In genomic region chr6:38508894-38509293, GRCh38 we compare ENCODE assay signal across 11 cellular contexts.
A peak's percentile ranks its signal among the peaks of the same experiment; 100 is the strongest.
DNase-seq lines count a peak whose midpoint lies in the region; ATAC-seq, FAIRE-seq and TF ChIP-seq lines count a peak whose summit lies in the region.
"Had no signal": no experiment of that assay in that cellular context is flagged by ENCODE, and none has a peak within 500 bp of the region (broad histone marks: within the 10 kb centered on the region; RNA-seq: fewer than 3 reads in every experiment).

No MANE protein-coding gene starts in this region.

- no peaks in the 10 kb centered on the region for H3K27me3 ChIP-seq in SK-N-SH (ENCODE audit: insufficient read depth)

- POLR2A ChIA-PET in SK-N-SH (lab: Yijun Ruan, JAX), result no interaction called here

- H3K9me3 ChIP-seq in SK-N-SH, result no peaks in the 10 kb centered on the region

- no peak overlapping the region for H3K9ac ChIP-seq in SK-N-SH

- H3K9me2 ChIP-seq in SK-N-SH, result no peaks in the 10 kb centered on the region

- peaks cover 9% of the 10 kb centered on the region for H3F3A ChIP-seq in SK-N-SH (replicated peaks; ENCODE audit: insufficient read depth)

- FAIRE-seq in urothelium cell line (lab: Jason Lieb, UNC), result no peak
- FAIRE-seq: G401.6 had no signal

- no peak overlapping the region for H3K27ac ChIP-seq in SK-N-SH (ENCODE audit: low read depth in 2 of 2, low read length in 1 of 2)

- 0 out of 2 replicates have a peak overlapping the region, but pooled peaks have one; percentile 19 for H3K4me2 ChIP-seq in SK-N-SH

- H4K20me1 ChIP-seq in SK-N-SH (ENCODE audit: insufficient read depth), result no peaks in the 10 kb centered on the region

- H3K4me1 ChIP-seq in SK-N-SH (ENCODE audit: control insufficient read depth in 1 of 2, insufficient read depth in 2 of 2, low read depth in 1 of 2, low read length in 1 of 2), result peaks cover 5 to 17% of the 10 kb centered on the region in 2 experiments; a peak in 3 of 4 replicates

- DNase-seq in Daoy (ENCODE audit: low read depth) (peak; percentile 21), LHCN-M2 (ENCODE audit: low read depth) (peak; percentile 71), SK-N-SH (no peak), kidney tubule cell (ENCODE audit: low spot score) (peak; percentile 56), urothelium cell line (ENCODE audit: low spot score) (no peak), sciatic nerve (ENCODE audit: low spot score) (no peak)
- no peak for DNase-seq in activated CD8-positive, alpha-beta memory T cell treated with anti-CD3 and anti-CD28 coated beads, Interleukin-2, amount 50 U/mL, for 48 hours
- no peak for DNase-seq in stimulated activated naive CD4-positive, alpha-beta T cell (lab: John Stamatoyannopoulos, UW)
- DNase-seq: activated CD4-positive, alpha-beta T cell treated with anti-CD3 and anti-CD28 coated beads for 36 hours; activated naive CD4-positive, alpha-beta T cell treated with Interleukin-2 at 50 U/mL for 16 hours had no signal

- intact Hi-C loops in sciatic nerve (cut with DNase I), result no loop called here

- no peaks in the 10 kb centered on the region for H3K36me3 ChIP-seq in SK-N-SH (replicated peaks in 1 of 2; ENCODE audit: control insufficient read depth in 1 of 2, insufficient read depth in 2 of 2, low read length in 1 of 2)

- H2AFZ ChIP-seq in SK-N-SH (ENCODE audit: low read depth), result no peak overlapping the region

- ATAC-seq in sciatic nerve, result no peak
- ATAC-seq: activated CD4-positive, alpha-beta T cell treated with anti-CD3 and anti-CD28 coated beads for 36 hours had no signal

- no peak for TF ChIP-seq EP300 in SK-N-SH (IDR thresholded peaks at IDR 0.05; ENCODE audit: borderline replicate concordance in 1 of 2, low read depth in 1 of 2, low read length in 1 of 2)

- no peak overlapping the region for H3K4me3 ChIP-seq in SK-N-SH (ENCODE audit: low read depth in 2 of 2, low read length in 1 of 2)

- TF ChIP-seq RAD21 in SK-N-SH (IDR thresholded peaks at IDR 0.05; ENCODE audit: low read length), result no peak

- CTCF ChIA-PET in SK-N-SH (lab: Yijun Ruan, JAX), result interaction anchor here (1.3 to 1.6 kb wide), 2 partner anchors 15 to 61 kb away, joined by 5 to 8 read pairs; no protein-coding TSS in a partner anchor

- no peaks in the 10 kb centered on the region for H3K79me2 ChIP-seq in SK-N-SH (ENCODE audit: insufficient read depth)

- no peak for TF ChIP-seq CTCF in SK-N-SH (IDR thresholded peaks at IDR 0.05)

TF ChIP-seq in SK-N-SH, 30 proteins besides CTCF, POLR2A, EP300 and RAD21:
- TF ChIP-seq ELF1 (IDR thresholded peaks at IDR 0.05) (no peak), YY1 (IDR thresholded peaks at IDR 0.05; ENCODE audit: low read depth) (no peak), NFIC (IDR thresholded peaks at IDR 0.05; ENCODE audit: borderline replicate concordance) (no peak), FOSL2 (IDR thresholded peaks at IDR 0.05; ENCODE audit: borderline replicate concordance, low read depth) (no peak), TEAD4 (IDR thresholded peaks at IDR 0.05; ENCODE audit: borderline replicate concordance, insufficient read depth) (no peak), PBX3 (IDR thresholded peaks at IDR 0.05) (no peak), RCOR1 (IDR thresholded peaks at IDR 0.05; ENCODE audit: low read length) (no peak), USF2 (IDR thresholded peaks at IDR 0.05; ENCODE audit: borderline replicate concordance, low read depth, low read length) (no peak), MAX (IDR thresholded peaks at IDR 0.05; ENCODE audit: low read depth) (no peak)

Comparison
In these comparisons a context has a peak if more than half of its experiments do, and no peak if none do; other contexts are left out.
1. DNase-seq: peak in Daoy (single experiment), LHCN-M2 (single experiment) and kidney tubule cell (single experiment); none in SK-N-SH (single experiment), activated CD8-positive, alpha-beta memory T cell treated with anti-CD3 and anti-CD28 coated beads, Interleukin-2, amount 50 U/mL, for 48 hours (single experiment), stimulated activated naive CD4-positive, alpha-beta T cell (0 of 6), urothelium cell line (single experiment) and sciatic nerve (single experiment).